In the genomic region with DNA sequence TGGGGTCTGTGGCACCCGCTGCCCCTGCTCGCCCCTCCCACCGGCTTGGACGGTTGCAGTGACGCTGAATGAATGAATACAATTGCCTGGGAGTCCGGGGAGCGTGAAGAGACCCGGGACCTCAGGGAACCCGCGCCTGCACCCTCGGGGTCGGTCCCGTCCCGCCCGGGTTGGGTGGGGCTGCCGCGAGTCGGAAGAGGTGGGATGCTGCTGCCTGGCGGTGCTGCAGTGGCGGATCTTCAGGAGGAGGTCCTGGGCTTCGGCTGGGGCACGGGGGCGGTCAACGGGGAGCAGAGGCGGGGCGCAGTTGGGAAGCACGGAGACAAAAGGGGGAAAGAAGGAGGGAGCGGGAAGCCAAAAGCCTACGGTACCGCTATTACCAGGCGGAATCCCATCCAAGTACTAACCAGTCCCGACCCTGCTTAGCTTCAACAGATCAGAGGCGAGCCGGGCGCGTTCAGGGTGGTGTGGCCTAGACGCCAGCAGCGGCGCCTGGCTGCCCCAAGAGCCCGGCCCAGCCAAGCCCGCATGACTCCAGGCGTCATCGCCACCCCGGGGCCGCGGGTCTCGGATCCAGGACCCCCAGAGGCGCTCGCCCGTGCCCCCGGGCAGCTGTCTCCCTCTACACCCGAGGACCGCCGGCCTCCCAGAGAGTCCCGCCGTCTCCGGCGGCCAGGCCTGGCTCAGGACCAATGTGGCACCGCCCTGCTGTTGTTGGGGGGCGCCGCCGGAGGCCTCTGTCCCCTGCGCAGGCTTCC, we compare ENCODE assay signal across 7 cellular contexts.
DNase-seq lines count a peak whose midpoint lies in the region; ATAC-seq, FAIRE-seq and TF ChIP-seq lines count a peak whose summit lies in the region.
"Not testable (repeated sequence)": the region's sequence is repeated elsewhere in the genome, so short reads cannot be mapped to it uniquely, and the experiment has no call there.

No MANE protein-coding gene starts in this region.

- H3K4me2 ChIP-seq in keratinocyte (ENCODE audit: control insufficient read depth, extremely low read depth, insufficient read depth, low read depth, low read length): peak overlapping the region; percentile 67

- peak; percentile 100 for ATAC-seq in GM18520 (IDR thresholded peaks at IDR 0.05; ENCODE audit: unreplicated experiment)
- ATAC-seq in HG02588 (IDR thresholded peaks at IDR 0.05; ENCODE audit: unreplicated experiment): peak; percentile 99
- peak; percentile 97 for ATAC-seq in sciatic nerve

- not testable (repeated sequence) for H3K36me3 ChIP-seq in keratinocyte (ENCODE audit: control insufficient read depth in 2 of 2, extremely low read depth in 1 of 2, insufficient read depth in 2 of 2, low read length in 2 of 2)

- peak overlapping the region; percentile 91 for H2AFZ ChIP-seq in keratinocyte (ENCODE audit: control insufficient read depth, low read length)

- H3K9me3 ChIP-seq in keratinocyte (ENCODE audit: control insufficient read depth, low read depth, low read length): not testable (repeated sequence)

- TF ChIP-seq CTCF in keratinocyte (optimal IDR thresholded peaks at IDR 0.05 in 1 of 3, IDR thresholded peaks at IDR 0.05 in 1 of 3, conservative IDR thresholded peaks at IDR 0.05 in 1 of 3; ENCODE audit: extremely low read depth in 1 of 3, insufficient read depth in 2 of 3, low read length in 3 of 3): not testable (repeated sequence)

- not testable (repeated sequence) for H3K79me2 ChIP-seq in keratinocyte (ENCODE audit: control insufficient read depth, insufficient read depth, low read length)

- not testable (repeated sequence) for H3K4me1 ChIP-seq in keratinocyte (ENCODE audit: control insufficient read depth, extremely low read depth, insufficient read depth, low read length)

- peak overlapping the region; percentile 47 to 79 (median 73) for H3K4me3 ChIP-seq in keratinocyte (ENCODE audit: control insufficient read depth in 2 of 3, extremely low read depth in 1 of 3, insufficient read depth in 2 of 3, low read depth in 1 of 3, low read length in 3 of 3)

- H3K9ac ChIP-seq in keratinocyte (ENCODE audit: control insufficient read depth, extremely low read depth, insufficient read depth, low read length): peak overlapping the region; percentile 74

- DNase-seq in activated CD8-positive, alpha-beta memory T cell treated with anti-CD3 and anti-CD28 coated beads for 4 hours (ENCODE audit: low read depth in 2 of 2): peak; percentile 47 to 51
- DNase-seq in dermis microvascular lymphatic vessel endothelial cell (ENCODE audit: low read depth in 2 of 2) (peak; percentile 63 to 86), keratinocyte (ENCODE audit: low read depth, low spot score) (peak; percentile 19), sciatic nerve (ENCODE audit: low spot score) (peak; percentile 91)

- H3K27me3 ChIP-seq in keratinocyte (ENCODE audit: control insufficient read depth, extremely low read depth, insufficient read depth, low read length): peaks cover 21% of the 10 kb centered on the region

- peak overlapping the region; percentile 31 for H3K27ac ChIP-seq in keratinocyte (ENCODE audit: control insufficient read depth, insufficient read depth, low read length)

- not testable (repeated sequence) for H4K20me1 ChIP-seq in keratinocyte (ENCODE audit: control insufficient read depth, extremely low read depth, insufficient read depth, low read length)

- intact Hi-C loops in sciatic nerve (cut with DNase I): not testable (repeated sequence)

- not testable (repeated sequence) for TF ChIP-seq RAD21 in Ishikawa (IDR thresholded peaks at IDR 0.05; ENCODE audit: low read depth)

- not testable (repeated sequence) for TF ChIP-seq EP300 in Ishikawa (IDR thresholded peaks at IDR 0.05; ENCODE audit: borderline replicate concordance)

- H3K9me1 ChIP-seq in keratinocyte (ENCODE audit: control insufficient read depth, extremely low read depth, insufficient read depth, low read length): not testable (repeated sequence)

- FAIRE-seq in keratinocyte (lab: Jason Lieb, UNC): not testable (repeated sequence)

- dilution Hi-C loops in keratinocyte (cut with MboI; ENCODE audit: extremely low pct_ligation_motif_present, low sequenced_read_pairs): not testable (repeated sequence)

TF ChIP-seq in Ishikawa, 13 proteins besides CTCF, POLR2A, EP300 and RAD21:
- TF ChIP-seq NFIC (IDR thresholded peaks at IDR 0.05) (peak; percentile 69), EGR1 (IDR thresholded peaks at IDR 0.05) (peak; percentile 80), TAF1 (IDR thresholded peaks at IDR 0.05; ENCODE audit: low read depth) (peak; percentile 78), TCF12 (IDR thresholded peaks at IDR 0.05; ENCODE audit: low read depth) (peak; percentile 24; the same call in 1 of the 2 replicates)

Comparison
In these comparisons a context has a peak if more than half of its experiments do, and no peak if none do; other contexts are left out.
1. Peak in every context shown above with its lines: DNase-seq, ATAC-seq, H3K4me3 ChIP-seq and H3K27ac ChIP-seq.
2. DNase-seq: peak in every context shown above with its lines; median percentile 91 in sciatic nerve; 74 in dermis microvascular lymphatic vessel endothelial cell; 49 in activated CD8-positive, alpha-beta memory T cell treated with anti-CD3 and anti-CD28 coated beads for 4 hours; 19 in keratinocyte.